Comparison of ENCODE assay signal across 2 cellular contexts in genomic region chr20:23884136-23884770, GRCh38.
TF ChIP-seq lines count a peak whose summit lies in the region.

No MANE protein-coding gene starts in this region.

TF ChIP-seq in GM23338, 12 proteins besides CTCF, POLR2A, EP300 and RAD21:
- TF ChIP-seq EZH2 (IDR thresholded peaks at IDR 0.05; ENCODE audit: low read depth, unreplicated experiment) = no peak
- TF ChIP-seq STAT1 (IDR thresholded peaks at IDR 0.05; ENCODE audit: unreplicated experiment) = no peak
- TF ChIP-seq ZNF114 (CRISPR knock-in tag; IDR thresholded peaks at IDR 0.05) = no peak
- TF ChIP-seq NANOG (IDR thresholded peaks at IDR 0.05; ENCODE audit: borderline replicate concordance) = no peak
- no peak for TF ChIP-seq JUNB (IDR thresholded peaks at IDR 0.05; ENCODE audit: unreplicated experiment)
- no peak for TF ChIP-seq CREB1 (CRISPR knock-in tag; IDR thresholded peaks at IDR 0.05; ENCODE audit: low read depth)
- TF ChIP-seq EZH2phosphoT487 (IDR thresholded peaks at IDR 0.05; ENCODE audit: unreplicated experiment) = no peak
- no peak for TF ChIP-seq POLR2AphosphoS5 (IDR thresholded peaks at IDR 0.05; ENCODE audit: low read depth)
- TF ChIP-seq, protein P1, sequence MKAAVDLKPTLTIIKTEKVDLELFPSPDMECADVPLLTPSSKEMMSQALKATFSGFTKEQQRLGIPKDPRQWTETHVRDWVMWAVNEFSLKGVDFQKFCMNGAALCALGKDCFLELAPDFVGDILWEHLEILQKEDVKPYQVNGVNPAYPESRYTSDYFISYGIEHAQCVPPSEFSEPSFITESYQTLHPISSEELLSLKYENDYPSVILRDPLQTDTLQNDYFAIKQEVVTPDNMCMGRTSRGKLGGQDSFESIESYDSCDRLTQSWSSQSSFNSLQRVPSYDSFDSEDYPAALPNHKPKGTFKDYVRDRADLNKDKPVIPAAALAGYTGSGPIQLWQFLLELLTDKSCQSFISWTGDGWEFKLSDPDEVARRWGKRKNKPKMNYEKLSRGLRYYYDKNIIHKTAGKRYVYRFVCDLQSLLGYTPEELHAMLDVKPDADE (IDR thresholded peaks at IDR 0.05) = no peak
- TF ChIP-seq, protein P2, sequence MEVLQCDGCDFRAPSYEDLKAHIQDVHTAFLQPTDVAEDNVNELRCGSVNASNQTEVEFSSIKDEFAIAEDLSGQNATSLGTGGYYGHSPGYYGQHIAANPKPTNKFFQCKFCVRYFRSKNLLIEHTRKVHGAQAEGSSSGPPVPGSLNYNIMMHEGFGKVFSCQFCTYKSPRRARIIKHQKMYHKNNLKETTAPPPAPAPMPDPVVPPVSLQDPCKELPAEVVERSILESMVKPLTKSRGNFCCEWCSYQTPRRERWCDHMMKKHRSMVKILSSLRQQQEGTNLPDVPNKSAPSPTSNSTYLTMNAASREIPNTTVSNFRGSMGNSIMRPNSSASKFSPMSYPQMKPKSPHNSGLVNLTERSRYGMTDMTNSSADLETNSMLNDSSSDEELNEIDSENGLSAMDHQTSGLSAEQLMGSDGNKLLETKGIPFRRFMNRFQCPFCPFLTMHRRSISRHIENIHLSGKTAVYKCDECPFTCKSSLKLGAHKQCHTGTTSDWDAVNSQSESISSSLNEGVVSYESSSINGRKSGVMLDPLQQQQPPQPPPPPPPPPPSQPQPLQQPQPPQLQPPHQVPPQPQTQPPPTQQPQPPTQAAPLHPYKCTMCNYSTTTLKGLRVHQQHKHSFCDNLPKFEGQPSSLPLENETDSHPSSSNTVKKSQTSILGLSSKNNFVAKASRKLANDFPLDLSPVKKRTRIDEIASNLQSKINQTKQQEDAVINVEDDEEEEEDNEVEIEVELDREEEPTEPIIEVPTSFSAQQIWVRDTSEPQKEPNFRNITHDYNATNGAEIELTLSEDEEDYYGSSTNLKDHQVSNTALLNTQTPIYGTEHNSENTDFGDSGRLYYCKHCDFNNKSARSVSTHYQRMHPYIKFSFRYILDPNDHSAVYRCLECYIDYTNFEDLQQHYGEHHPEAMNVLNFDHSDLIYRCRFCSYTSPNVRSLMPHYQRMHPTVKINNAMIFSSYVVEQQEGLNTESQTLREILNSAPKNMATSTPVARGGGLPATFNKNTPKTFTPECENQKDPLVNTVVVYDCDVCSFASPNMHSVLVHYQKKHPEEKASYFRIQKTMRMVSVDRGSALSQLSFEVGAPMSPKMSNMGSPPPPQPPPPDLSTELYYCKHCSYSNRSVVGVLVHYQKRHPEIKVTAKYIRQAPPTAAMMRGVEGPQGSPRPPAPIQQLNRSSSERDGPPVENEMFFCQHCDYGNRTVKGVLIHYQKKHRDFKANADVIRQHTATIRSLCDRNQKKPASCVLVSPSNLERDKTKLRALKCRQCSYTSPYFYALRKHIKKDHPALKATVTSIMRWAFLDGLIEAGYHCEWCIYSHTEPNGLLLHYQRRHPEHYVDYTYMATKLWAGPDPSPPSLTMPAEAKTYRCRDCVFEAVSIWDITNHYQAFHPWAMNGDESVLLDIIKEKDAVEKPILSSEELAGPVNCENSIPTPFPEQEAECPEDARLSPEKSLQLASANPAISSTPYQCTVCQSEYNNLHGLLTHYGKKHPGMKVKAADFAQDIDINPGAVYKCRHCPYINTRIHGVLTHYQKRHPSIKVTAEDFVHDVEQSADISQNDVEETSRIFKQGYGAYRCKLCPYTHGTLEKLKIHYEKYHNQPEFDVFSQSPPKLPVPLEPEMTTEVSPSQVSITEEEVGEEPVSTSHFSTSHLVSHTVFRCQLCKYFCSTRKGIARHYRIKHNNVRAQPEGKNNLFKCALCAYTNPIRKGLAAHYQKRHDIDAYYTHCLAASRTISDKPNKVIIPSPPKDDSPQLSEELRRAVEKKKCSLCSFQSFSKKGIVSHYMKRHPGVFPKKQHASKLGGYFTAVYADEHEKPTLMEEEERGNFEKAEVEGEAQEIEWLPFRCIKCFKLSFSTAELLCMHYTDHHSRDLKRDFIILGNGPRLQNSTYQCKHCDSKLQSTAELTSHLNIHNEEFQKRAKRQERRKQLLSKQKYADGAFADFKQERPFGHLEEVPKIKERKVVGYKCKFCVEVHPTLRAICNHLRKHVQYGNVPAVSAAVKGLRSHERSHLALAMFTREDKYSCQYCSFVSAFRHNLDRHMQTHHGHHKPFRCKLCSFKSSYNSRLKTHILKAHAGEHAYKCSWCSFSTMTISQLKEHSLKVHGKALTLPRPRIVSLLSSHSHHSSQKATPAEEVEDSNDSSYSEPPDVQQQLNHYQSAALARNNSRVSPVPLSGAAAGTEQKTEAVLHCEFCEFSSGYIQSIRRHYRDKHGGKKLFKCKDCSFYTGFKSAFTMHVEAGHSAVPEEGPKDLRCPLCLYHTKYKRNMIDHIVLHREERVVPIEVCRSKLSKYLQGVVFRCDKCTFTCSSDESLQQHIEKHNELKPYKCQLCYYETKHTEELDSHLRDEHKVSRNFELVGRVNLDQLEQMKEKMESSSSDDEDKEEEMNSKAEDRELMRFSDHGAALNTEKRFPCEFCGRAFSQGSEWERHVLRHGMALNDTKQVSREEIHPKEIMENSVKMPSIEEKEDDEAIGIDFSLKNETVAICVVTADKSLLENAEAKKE (CRISPR knock-in tag; IDR thresholded peaks at IDR 0.05) = no peak
- no peak for TF ChIP-seq REST (IDR thresholded peaks at IDR 0.05; ENCODE audit: unreplicated experiment)

TF ChIP-seq in K562, 482 proteins besides CTCF, POLR2A, EP300 and RAD21:
- TF ChIP-seq ZNF239 (CRISPR knock-in tag; IDR thresholded peaks at IDR 0.05) (no peak), MYNN (IDR thresholded peaks at IDR 0.05) (no peak), MYNN (CRISPR knock-in tag; IDR thresholded peaks at IDR 0.05) (no peak), ATF1 (CRISPR knock-in tag; IDR thresholded peaks at IDR 0.05) (no peak), ATF1 (tag; IDR thresholded peaks at IDR 0.05) (0 out of 2 replicates have a peak, but pooled peaks have one; percentile 36), ATF7 (IDR thresholded peaks at IDR 0.05) (peak; percentile 41; the same call in 1 of the 2 replicates)
- TF ChIP-seq, protein P3, sequence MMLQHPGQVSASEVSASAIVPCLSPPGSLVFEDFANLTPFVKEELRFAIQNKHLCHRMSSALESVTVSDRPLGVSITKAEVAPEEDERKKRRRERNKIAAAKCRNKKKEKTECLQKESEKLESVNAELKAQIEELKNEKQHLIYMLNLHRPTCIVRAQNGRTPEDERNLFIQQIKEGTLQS (IDR thresholded peaks at IDR 0.05) = peak; percentile 69
- TF ChIP-seq, protein P3 (CRISPR knock-in tag; conservative IDR thresholded peaks at IDR 0.05) = no peak
- TF ChIP-seq, protein P4, sequence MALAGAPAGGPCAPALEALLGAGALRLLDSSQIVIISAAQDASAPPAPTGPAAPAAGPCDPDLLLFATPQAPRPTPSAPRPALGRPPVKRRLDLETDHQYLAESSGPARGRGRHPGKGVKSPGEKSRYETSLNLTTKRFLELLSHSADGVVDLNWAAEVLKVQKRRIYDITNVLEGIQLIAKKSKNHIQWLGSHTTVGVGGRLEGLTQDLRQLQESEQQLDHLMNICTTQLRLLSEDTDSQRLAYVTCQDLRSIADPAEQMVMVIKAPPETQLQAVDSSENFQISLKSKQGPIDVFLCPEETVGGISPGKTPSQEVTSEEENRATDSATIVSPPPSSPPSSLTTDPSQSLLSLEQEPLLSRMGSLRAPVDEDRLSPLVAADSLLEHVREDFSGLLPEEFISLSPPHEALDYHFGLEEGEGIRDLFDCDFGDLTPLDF (CRISPR knock-in tag; IDR thresholded peaks at IDR 0.05) = no peak
